ENCODE assay signal across 24 cellular contexts in genomic region chr2:200749631-200750322, GRCh38.
DNase-seq lines count a peak whose midpoint lies in the region; ATAC-seq and TF ChIP-seq lines count a peak whose summit lies in the region.
"Had no signal": no experiment of that assay in that cellular context is flagged by ENCODE, and none has a peak within 500 bp of the region (broad histone marks: within the 10 kb centered on the region; RNA-seq: fewer than 3 reads in every experiment).

No MANE protein-coding gene starts in this region.

- H3K4me1 ChIP-seq in suprapubic skin = no peaks in the 10 kb centered on the region
- H3K4me1 ChIP-seq: psoas muscle had no signal

- 90% methylated on average over 4 of the region's 4 CpGs for WGBS in suprapubic skin

- H3K27ac Mint-ChIP-seq in activated naive CD4-positive, alpha-beta T cell treated with anti-CD3 and anti-CD28 coated beads, Interleukin-2, amount 50 U/mL, for 72 hours = peak overlapping the region; percentile 18 to 33
- H3K27ac Mint-ChIP-seq: activated CD4-positive, alpha-beta memory T cell treated with anti-CD3 and anti-CD28 coated beads, Interleukin-2, amount 10 ng/mL, durations not matched to agents 7 days and 5 days; B cell; dendritic cell treated with granulocyte-macrophage colony-stimulating factor and Interleukin-4, amounts not matched to agents 40 ng/mL and 50 ng/mL, for 4 days; H9 had no signal

- H3K36me3 Mint-ChIP-seq in activated naive CD4-positive, alpha-beta T cell treated with anti-CD3 and anti-CD28 coated beads, Interleukin-2, amount 50 U/mL, for 72 hours = no peaks in the 10 kb centered on the region

- H3K9me3 Mint-ChIP-seq in activated naive CD4-positive, alpha-beta T cell treated with anti-CD3 and anti-CD28 coated beads, Interleukin-2, amount 50 U/mL, for 72 hours = no peaks in the 10 kb centered on the region
- H3K9me3 Mint-ChIP-seq: activated CD4-positive, alpha-beta memory T cell treated with anti-CD3 and anti-CD28 coated beads, Interleukin-2, amount 10 ng/mL, durations not matched to agents 7 days and 5 days; dendritic cell treated with granulocyte-macrophage colony-stimulating factor and Interleukin-4, amounts not matched to agents 40 ng/mL and 50 ng/mL, for 4 days; H9 had no signal

- TF ChIP-seq POLR2A in suprapubic skin (IDR thresholded peaks at IDR 0.05) = no peak

- no peak for TF ChIP-seq EP300 in suprapubic skin (IDR thresholded peaks at IDR 0.05)

- H3K36me3 ChIP-seq in suprapubic skin = no peaks in the 10 kb centered on the region
- H3K36me3 ChIP-seq: esophagus squamous epithelium, tibial nerve had no signal

- DNase-seq in activated naive CD4-positive, alpha-beta T cell treated with anti-CD3 and anti-CD28 coated beads, Interleukin-2, amount 50 U/mL, for 72 hours (ENCODE audit: low spot score in 2 of 2) = no peak
- no peak for DNase-seq in activated naive CD4-positive, alpha-beta T cell treated with Interleukin-2 at 50 U/mL for 16 hours
- DNase-seq in NOMO-1 (lab: John Stamatoyannopoulos, UW; ENCODE audit: unreplicated experiment in 2 of 2) (peak; percentile 20 to 43), renal cortical epithelial cell (ENCODE audit: low read depth) (peak; percentile 64), suprapubic skin (ENCODE audit: low spot score in 2 of 2) (no peak)
- DNase-seq: activated CD4-positive, alpha-beta memory T cell treated with anti-CD3 and anti-CD28 coated beads, Interleukin-2, amount 10 ng/mL, durations not matched to agents 7 days and 5 days; central memory CD4-positive, alpha-beta T cell; esophagus squamous epithelium; GDM1; H9; hippocampal formation; NCI-H510A; psoas muscle; SHP77; SW 1271; T1000 had no signal

- H3K27me3 ChIP-seq in suprapubic skin = no peaks in the 10 kb centered on the region
- H3K27me3 ChIP-seq: tibial nerve had no signal

- H3K27ac ChIP-seq in VCaP (peak overlapping the region; percentile 97), suprapubic skin (no peak overlapping the region)
- H3K27ac ChIP-seq: esophagus squamous epithelium, psoas muscle, tibial nerve had no signal

- no peaks in the 10 kb centered on the region for H3K9me3 ChIP-seq in suprapubic skin
- H3K9me3 ChIP-seq: esophagus squamous epithelium, psoas muscle, tibial nerve had no signal

- no peak for ATAC-seq in activated naive CD4-positive, alpha-beta T cell treated with anti-CD3 and anti-CD28 coated beads, Interleukin-2, amount 50 U/mL, for 72 hours
- ATAC-seq in HG02642 (IDR thresholded peaks at IDR 0.05; ENCODE audit: poor library complexity, unreplicated experiment) (no peak), HG03342 (IDR thresholded peaks at IDR 0.05; ENCODE audit: unreplicated experiment) (no peak)
- ATAC-seq: activated CD4-positive, CD25-positive, alpha-beta regulatory T cell treated with anti-CD3 and anti-CD28 coated beads, Interleukin-2, amount 50 U/mL, for 24 hours; Panc1 had no signal

- no peak overlapping the region for H3K4me3 ChIP-seq in suprapubic skin
- H3K4me3 ChIP-seq: esophagus squamous epithelium, psoas muscle, tibial nerve had no signal

- TF ChIP-seq CTCF in VCaP (conservative IDR thresholded peaks at IDR 0.05) (no peak), suprapubic skin (IDR thresholded peaks at IDR 0.05) (no peak)

Comparison
In these comparisons a context has a peak if more than half of its experiments do, and no peak if none do; other contexts are left out.
1. DNase-seq: peak in NOMO-1 (2 of 2) and renal cortical epithelial cell (single experiment); none in activated naive CD4-positive, alpha-beta T cell treated with anti-CD3 and anti-CD28 coated beads, Interleukin-2, amount 50 U/mL, for 72 hours (0 of 2), activated naive CD4-positive, alpha-beta T cell treated with Interleukin-2 at 50 U/mL for 16 hours (single experiment) and suprapubic skin (0 of 2).